ENCODE assay signal across 10 cellular contexts in the genomic region with DNA sequence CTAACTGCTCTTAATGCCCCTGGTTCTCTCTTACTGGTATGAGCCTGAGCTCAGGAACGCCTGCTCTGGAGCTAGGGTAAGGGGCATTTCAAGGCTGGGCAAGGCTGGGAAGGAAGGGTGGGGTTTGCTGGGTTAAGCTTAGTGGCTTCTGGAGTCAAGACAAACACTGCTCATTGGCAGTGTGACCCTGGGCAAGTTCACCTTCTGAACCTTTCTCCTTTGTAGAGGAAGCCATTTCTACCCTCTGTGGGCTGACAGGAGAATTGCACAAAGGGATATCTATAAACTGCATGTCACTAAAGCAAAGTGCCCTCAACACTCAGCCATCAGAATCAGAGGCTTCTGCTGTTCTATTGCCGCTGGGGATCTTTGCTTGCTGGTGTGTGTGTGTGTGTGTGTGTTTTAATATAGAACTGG. TPM values are rescaled to one million over a fixed set of nuclear protein-coding genes. Genes with fewer than 3 reads are reported as not detected.
DNase-seq lines count a peak whose midpoint lies in the region; TF ChIP-seq lines count a peak whose summit lies in the region.
"Had no signal": no experiment of that assay in that cellular context is flagged by ENCODE, and none has a peak within 500 bp of the region (broad histone marks: within the 10 kb centered on the region; RNA-seq: fewer than 3 reads in every experiment).

No MANE protein-coding gene starts in this region.

- H3K36me3 ChIP-seq in HEK293 (ENCODE audit: control insufficient read depth in 2 of 2, insufficient read depth in 1 of 2, low read length in 2 of 2) (no peaks in the 10 kb centered on the region; a peak in 1 of 3 replicates), OCI-LY1 (ENCODE audit: insufficient read depth, low read length) (no peaks in the 10 kb centered on the region), stomach (peaks cover 0 to 10% (median 4%) of the 10 kb centered on the region in 4 donors), prostate gland (no peaks in the 10 kb centered on the region), sigmoid colon (no peaks in the 10 kb centered on the region)

- H3K27me3 ChIP-seq in OCI-LY1 (ENCODE audit: insufficient read depth, low read length) (peaks cover 3% of the 10 kb centered on the region; the same call in 1 of the 2 replicates), stomach (no peaks in the 10 kb centered on the region), prostate gland (replicated peaks; ENCODE audit: insufficient read depth) (no peaks in the 10 kb centered on the region), sigmoid colon (no peaks in the 10 kb centered on the region)

- intact Hi-C loops in stomach (cut with DNase I; ENCODE audit: low total_unique reads) (no loop called here), prostate gland (cut with DNase I) (no loop called here), sigmoid colon (cut with DNase I) (no loop called here)

- no peaks in the 10 kb centered on the region for H3K9me3 ChIP-seq in HEK293 (ENCODE audit: control insufficient read depth, insufficient read depth, low read depth, low read length)
- no peaks in the 10 kb centered on the region for H3K9me3 ChIP-seq in OCI-LY1 (ENCODE audit: low read length)
- no peaks in the 10 kb centered on the region for H3K9me3 ChIP-seq in stomach
- H3K9me3 ChIP-seq in prostate gland, result no peaks in the 10 kb centered on the region
- no peaks in the 10 kb centered on the region for H3K9me3 ChIP-seq in sigmoid colon

- no peak overlapping the region for H3K4me3 ChIP-seq in HEK293 (ENCODE audit: low read depth, low read length)
- no peak overlapping the region for H3K4me3 ChIP-seq in OCI-LY1 (ENCODE audit: low read depth, low read length, poor library complexity, severe bottlenecking)
- no peak overlapping the region for H3K4me3 ChIP-seq in fibroblast of pulmonary artery (replicated peaks; ENCODE audit: low read depth, low read length)
- no peak overlapping the region for H3K4me3 ChIP-seq in stomach
- no peak overlapping the region for H3K4me3 ChIP-seq in prostate gland
- no peak overlapping the region for H3K4me3 ChIP-seq in sigmoid colon

- H2AFZ ChIP-seq in OCI-LY1 (ENCODE audit: low read length), result no peak overlapping the region

- WGBS in stomach, 5 donors, result 24 to 52% (median 39%) methylated on average over 2 of the region's 2 CpGs
- WGBS in prostate gland, result 81% methylated on average over 2 of the region's 2 CpGs
- WGBS in sigmoid colon, 2 donors, result 70 to 71% methylated on average over 2 of the region's 2 CpGs

- no peaks in the 10 kb centered on the region for H3F3A ChIP-seq in OCI-LY1 (ENCODE audit: insufficient read depth, low read length)

- H3K4me2 ChIP-seq in OCI-LY1 (ENCODE audit: low read length), result no peak overlapping the region

- no peak overlapping the region for H3K9ac ChIP-seq in OCI-LY1 (ENCODE audit: low read length)

- TF ChIP-seq CTCF in HEK293 (tag by site-specific recombination; IDR thresholded peaks at IDR 0.05), result no peak
- TF ChIP-seq CTCF in OCI-LY1 (IDR thresholded peaks at IDR 0.05; ENCODE audit: low read length), result peak; percentile 51
- TF ChIP-seq CTCF in fibroblast of pulmonary artery (IDR thresholded peaks at IDR 0.05; ENCODE audit: low read length, missing control alignments), result peak; percentile 31
- peak in 5 of 7 experiments; percentile 20 to 59 (median 47) for TF ChIP-seq CTCF in stomach (IDR thresholded peaks at IDR 0.05)
- peak in 1 of 4 experiments; percentile 13 for TF ChIP-seq CTCF in prostate gland (IDR thresholded peaks at IDR 0.05)
- TF ChIP-seq CTCF in sigmoid colon (IDR thresholded peaks at IDR 0.05), result no peak

- H4K20me1 ChIP-seq in OCI-LY1 (ENCODE audit: insufficient read depth, low read length), result no peaks in the 10 kb centered on the region

- CTCF ChIA-PET in HEK293 (lab: Yijun Ruan, JAX), result interaction anchor here (0.8 to 3.7 kb wide), 12 partner anchors 8 to 546 kb away, joined by 3 to 18 read pairs (median 4); no protein-coding TSS in a partner anchor

- H3K4me1 ChIP-seq in HEK293 (ENCODE audit: control insufficient read depth, insufficient read depth, low read length) (no peaks in the 10 kb centered on the region), OCI-LY1 (ENCODE audit: insufficient read depth, low read length, severe bottlenecking) (no peaks in the 10 kb centered on the region), stomach (peaks cover 0 to 32% (median 7%) of the 10 kb centered on the region in 4 donors), prostate gland (replicated peaks) (no peaks in the 10 kb centered on the region), sigmoid colon (peaks cover 0 to 12% (median 5%) of the 10 kb centered on the region in 4 donors)

- no peak for TF ChIP-seq POLR2A in stomach (IDR thresholded peaks at IDR 0.05)
- no peak for TF ChIP-seq POLR2A in prostate gland (IDR thresholded peaks at IDR 0.05)
- no peak for TF ChIP-seq POLR2A in sigmoid colon (IDR thresholded peaks at IDR 0.05)

- TF ChIP-seq EP300 in stomach (IDR thresholded peaks at IDR 0.05) (no peak), sigmoid colon (IDR thresholded peaks at IDR 0.05) (no peak)

- DNase-seq in EL (peak; percentile 20), fibroblast of pulmonary artery (ENCODE audit: low read depth) (peak; percentile 26), stomach (peak; percentile 35), midbrain (lab: John Stamatoyannopoulos, UW) (no peak), prostate gland (ENCODE audit: low spot score) (no peak), sigmoid colon (no peak)

- POLR2A ChIA-PET in HEK293 (lab: Yijun Ruan, JAX), result no interaction called here

- H3K27ac ChIP-seq in HEK293 (ENCODE audit: extremely low read depth, low read depth, low read length) (no peak overlapping the region), OCI-LY1 (ENCODE audit: low read depth, low read length, poor library complexity, severe bottlenecking) (no peak overlapping the region), stomach (peak overlapping the region in 1 of 5 donors; percentile 20), prostate gland (no peak overlapping the region), sigmoid colon (no peak overlapping the region)

- H3K9me2 ChIP-seq in OCI-LY1 (ENCODE audit: low read depth, low read length), result no peaks in the 10 kb centered on the region

- no peaks in the 10 kb centered on the region for H3K79me2 ChIP-seq in OCI-LY1 (ENCODE audit: insufficient read depth, low read length)

TF ChIP-seq in HEK293, 187 proteins besides CTCF, POLR2A, EP300 and RAD21:
- 0 out of 2 replicates have a peak, but pooled peaks have one; percentile 16 for TF ChIP-seq ZNF654 (tag by site-specific recombination; IDR thresholded peaks at IDR 0.05; ENCODE audit: low read depth)
- no peak for TF ChIP-seq PRDM1 (tag by site-specific recombination; IDR thresholded peaks at IDR 0.05)
- TF ChIP-seq ZNF501 (tag by site-specific recombination; IDR thresholded peaks at IDR 0.05), result no peak
- no peak for TF ChIP-seq MYNN (tag by site-specific recombination; IDR thresholded peaks at IDR 0.05; ENCODE audit: borderline replicate concordance)

RNA-seq across cellular contexts. Expression of a gene that starts 20.3 kb away (rescaled TPM):
- total RNA-seq in stomach, result 1 to 10 TPM in 2 of 5 donors, not detected in 3; 1.1 to 2.9 TPM
- under 1 TPM in 1 of 3 donors, not detected in 2; 0.19 TPM for polyA plus RNA-seq in stomach
- total RNA-seq in prostate gland, result under 1 TPM in 1 of 2 donors, not detected in 1; 0.68 TPM
- under 1 TPM in 1 of 4 donors, not detected in 3; 0.16 TPM for total RNA-seq in sigmoid colon
- under 1 TPM in 1 of 3 donors, not detected in 2; 0.04 TPM for polyA plus RNA-seq in sigmoid colon
- total RNA-seq: mononuclear cell; T-helper 1 cell treated with Interleukin-12 subunit alpha and Interleukin-12 subunit beta and Interleukin-4 antibody, amounts not matched to agents 30 ng/mL and 1 ng/mL, for 36 hours had no signal

RNA-seq across cellular contexts. Expression of a gene that starts 48.7 kb away (rescaled TPM):
- total RNA-seq in stomach (10 to 100 TPM in 3 of 5 donors, under 1 TPM in 2; 0.45 to 14.5 (median 11.9) TPM), prostate gland (10 to 100 TPM in 1 of 2 donors, 1 to 10 TPM in 1; 9.0 to 14.0 TPM), sigmoid colon (under 1 TPM; 0.16 to 0.41 (median 0.32) TPM)
- polyA plus RNA-seq in stomach (1 to 10 TPM; 2.7 to 8.2 (median 7.6) TPM), sigmoid colon (10 to 100 TPM; 21.6 to 31.5 (median 27.5) TPM)

Comparison
In these comparisons a context has a peak if more than half of its experiments do, and no peak if none do; other contexts are left out.
1. DNase-seq: peak in EL (single experiment), fibroblast of pulmonary artery (single experiment) and stomach (single experiment); none in midbrain (single experiment), prostate gland (single experiment) and sigmoid colon (single experiment).
2. CTCF ChIP-seq: peak in OCI-LY1 (single experiment), fibroblast of pulmonary artery (single experiment) and stomach (5 of 7); none in HEK293 (single experiment) and sigmoid colon (0 of 4).